ENCODE assay signal across 8 cellular contexts in genomic region chrX:76279007-76279406, GRCh38.
DNase-seq lines count a peak whose midpoint lies in the region; ATAC-seq, FAIRE-seq and TF ChIP-seq lines count a peak whose summit lies in the region.

No MANE protein-coding gene starts in this region.

- H3K4me1 ChIP-seq in A549 (no peaks in the 10 kb centered on the region), adrenal gland (replicated peaks in 1 of 2) (no peaks in the 10 kb centered on the region)

- H3K27ac ChIP-seq in A549 (no peak overlapping the region), adrenal gland (no peak overlapping the region)

- TF ChIP-seq POLR2A in A549 (IDR thresholded peaks at IDR 0.05; ENCODE audit: low read length) (no peak), adrenal gland (IDR thresholded peaks at IDR 0.05) (no peak)

- H3K9me3 ChIP-seq in A549 (no peaks in the 10 kb centered on the region), adrenal gland (replicated peaks in 1 of 3) (no peaks in the 10 kb centered on the region)

- H3K4me3 ChIP-seq in A549: no peak overlapping the region
- no peak overlapping the region for H3K4me3 ChIP-seq in GM06990 (replicated peaks; ENCODE audit: low read depth, low read length)
- H3K4me3 ChIP-seq in adrenal gland: no peak overlapping the region

- peak; percentile 77 to 83 for TF ChIP-seq RAD21 in A549 (conservative IDR thresholded peaks at IDR 0.05 in 1 of 2, IDR thresholded peaks at IDR 0.05 in 1 of 2)

- DNase-seq in A549 (ENCODE audit: low read depth in 1 of 2, low spot score in 1 of 2) (peak; percentile 6 to 58), GM06990 (ENCODE audit: extremely low read depth, insufficient read length) (peak; percentile 11), OCI-M1 (lab: John Stamatoyannopoulos, UW) (peak; percentile 63), adrenal gland (peak; percentile 39 to 64 (median 42)), iPS DF 19.7 (ENCODE audit: low read depth, low spot score) (peak; percentile 17)
- DNase-seq in stimulated activated CD4-positive, alpha-beta T cell treated with anti-CD3 and anti-CD28 coated beads, Interleukin-12 subunit alpha, Interleukin-12 subunit beta, amount 100 ng/mL, for 4 hours: peak; percentile 19

- H3K4me2 ChIP-seq in A549: no peak overlapping the region

- no peaks in the 10 kb centered on the region for H3K27me3 ChIP-seq in GM06990 (replicated peaks; ENCODE audit: control insufficient read depth, insufficient read depth, low read length)
- peaks cover 18% of the 10 kb centered on the region for H3K27me3 ChIP-seq in adrenal gland

- H3K36me3 ChIP-seq in GM06990 (ENCODE audit: control insufficient read depth, insufficient read depth, low read length) (no peaks in the 10 kb centered on the region), adrenal gland (replicated peaks in 1 of 2) (no peaks in the 10 kb centered on the region)

- intact Hi-C loops in adrenal gland (cut with DNase I): no loop called here

- CTCF ChIA-PET in A549 (lab: Yijun Ruan, JAX): interaction anchor here (0.7 to 2.6 kb wide), 11 partner anchors 10 to 1751 kb away, joined by 3 to 18 read pairs (median 3); no protein-coding TSS in a partner anchor

- no peak for TF ChIP-seq EP300 in A549 (IDR thresholded peaks at IDR 0.05)

- ATAC-seq in A549 (peak; percentile 76 to 89; a peak in 5 of 6 replicates), HG03432 (IDR thresholded peaks at IDR 0.05; ENCODE audit: unreplicated experiment) (peak; percentile 71), GM21515 (IDR thresholded peaks at IDR 0.05; ENCODE audit: unreplicated experiment) (no peak)

- POLR2A ChIA-PET in A549 (lab: Yijun Ruan, JAX): interaction anchor here (0.6 kb wide), 1 partner anchor 1630 kb away, joined by 3 read pairs; no protein-coding TSS in a partner anchor

- TF ChIP-seq CTCF in A549 (IDR thresholded peaks at IDR 0.05) (peak; percentile 71), GM06990 (IDR thresholded peaks at IDR 0.05; ENCODE audit: insufficient read depth, low read length, poor library complexity, severe bottlenecking) (peak; percentile 79), adrenal gland (IDR thresholded peaks at IDR 0.05) (peak; percentile 35 to 70 (median 57))

- peak; percentile 93 for FAIRE-seq in A549 (lab: Jason Lieb, UNC)

TF ChIP-seq in A549, 52 proteins besides CTCF, POLR2A, EP300 and RAD21:
- TF ChIP-seq HOXB5 (CRISPR knock-in tag; IDR thresholded peaks at IDR 0.05): no peak
- TF ChIP-seq SMC3 (IDR thresholded peaks at IDR 0.05): peak; percentile 65

Comparison
In these comparisons a context has a peak if more than half of its experiments do, and no peak if none do; other contexts are left out.
1. DNase-seq: peak in every context shown above with its lines; median percentile 63 in OCI-M1; 42 in adrenal gland; 32 in A549; 19 in stimulated activated CD4-positive, alpha-beta T cell treated with anti-CD3 and anti-CD28 coated beads, Interleukin-12 subunit alpha, Interleukin-12 subunit beta, amount 100 ng/mL, for 4 hours; 17 in iPS DF 19.7; 11 in GM06990.